In the genomic region with DNA sequence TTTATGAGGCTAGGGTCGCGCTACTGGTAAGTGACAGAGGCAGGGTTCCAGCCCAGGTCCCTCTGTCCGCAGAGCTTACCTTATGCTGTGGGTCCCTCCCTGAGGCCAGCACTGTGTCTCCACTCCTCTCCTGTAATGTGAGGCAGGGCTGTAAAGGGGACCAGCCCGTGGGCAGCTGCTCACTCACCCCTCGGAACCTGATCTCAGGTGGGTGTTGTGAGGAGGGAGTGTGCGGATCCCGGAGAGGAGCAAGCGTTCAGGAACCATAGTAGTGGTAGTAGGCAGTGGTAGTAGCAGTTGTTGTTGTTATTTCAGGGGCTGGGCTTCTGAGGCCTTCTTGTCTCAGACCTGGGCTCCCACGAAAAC, we compare ENCODE assay signal across 8 cellular contexts. TPM values are rescaled to one million over a fixed set of nuclear protein-coding genes. Genes with fewer than 3 reads are reported as not detected.
DNase-seq lines count a peak whose midpoint lies in the region; ATAC-seq and TF ChIP-seq lines count a peak whose summit lies in the region.

No MANE protein-coding gene starts in this region.

- H3K9me3 ChIP-seq in prostate gland = no peaks in the 10 kb centered on the region

- H3K4me3 ChIP-seq in epithelial cell of proximal tubule (ENCODE audit: low read depth, low read length) (peak overlapping the region; percentile 71), prostate gland (peak overlapping the region; percentile 89 to 94)

- CTCF ChIA-PET in RWPE1 (lab: Yijun Ruan, JAX) = interaction anchor here (4.7 kb wide), 1 partner anchor 11 kb away, joined by 32 read pairs; no protein-coding TSS in a partner anchor

- H3K36me3 ChIP-seq in prostate gland = peaks cover 18 to 23% of the 10 kb centered on the region in 2 donors

- ATAC-seq in HG02938 (IDR thresholded peaks at IDR 0.05; ENCODE audit: unreplicated experiment) = no peak

- WGBS in prostate gland = 64% methylated on average over 8 of the region's 9 CpGs

- TF ChIP-seq CTCF in RWPE1 (conservative IDR thresholded peaks at IDR 0.05; ENCODE audit: low read depth) (no peak), epithelial cell of proximal tubule (conservative IDR thresholded peaks at IDR 0.05; ENCODE audit: low read depth, low read length) (no peak), prostate gland (IDR thresholded peaks at IDR 0.05) (no peak)

- no peak for TF ChIP-seq POLR2A in prostate gland (IDR thresholded peaks at IDR 0.05)

- H3K27ac ChIP-seq in RWPE1 (peak overlapping the region; percentile 100), prostate gland (peak overlapping the region; percentile 94 to 97)

- H3K27me3 ChIP-seq in prostate gland (replicated peaks; ENCODE audit: insufficient read depth) = no peaks in the 10 kb centered on the region

- peaks cover 30% of the 10 kb centered on the region for H3K4me1 ChIP-seq in prostate gland (replicated peaks)

- intact Hi-C loops in prostate gland (cut with DNase I) = no loop called here

- DNase-seq in ELF-1 (ENCODE audit: low read depth, low spot score) (peak; percentile 25), RWPE1 (ENCODE audit: low spot score) (no peak), epithelial cell of proximal tubule (ENCODE audit: low read depth) (no peak), prostate gland (ENCODE audit: low spot score) (no peak), SW 1271 (lab: John Stamatoyannopoulos, UW) (no peak)
- DNase-seq in stimulated activated CD4-positive, alpha-beta T cell treated with anti-CD3 and anti-CD28 coated beads, Interleukin-2, amount 100 ng/mL, for 48 hours = no peak
- DNase-seq in activated CD4-positive, alpha-beta T cell treated with anti-CD3 and anti-CD28 coated beads, Interleukin-2, amount 50 U/mL, for 4 hours = no peak

- POLR2A ChIA-PET in RWPE1 (lab: Yijun Ruan, JAX; ENCODE audit: low non-redundant PET) = interaction anchor here (4.8 kb wide), 1 partner anchor 10 kb away, joined by 19 read pairs; no protein-coding TSS in a partner anchor

RNA-seq across cellular contexts. Expression of a gene that starts 1.7 kb away (rescaled TPM):
- 16.0 and 16.7 TPM in 2 replicates for total RNA-seq in epithelial cell of proximal tubule
- 10 to 100 TPM; 74.4 to 97.1 TPM for total RNA-seq in prostate gland

RNA-seq across cellular contexts. Expression of a gene that starts 38.5 kb away (rescaled TPM):
- total RNA-seq in epithelial cell of proximal tubule (64.2 and 73.1 TPM in 2 replicates), prostate gland (100 to 1,000 TPM; 175 to 252 TPM)
